ENCODE assay signal across 21 cellular contexts in genomic region chr12:13116971-13117370, GRCh38. TPM values are rescaled to one million over a fixed set of nuclear protein-coding genes. Genes with fewer than 3 reads are reported as not detected.
"Had no signal": no experiment of that assay in that cellular context is flagged by ENCODE, and none has a peak within 500 bp of the region (broad histone marks: within the 10 kb centered on the region; RNA-seq: fewer than 3 reads in every experiment).

No MANE protein-coding gene starts in this region.

- H3K9me3 Mint-ChIP-seq: activated CD4-positive, alpha-beta memory T cell treated with anti-CD3 and anti-CD28 coated beads for 36 hours; activated naive CD4-positive, alpha-beta T cell treated with anti-CD3 and anti-CD28 coated beads, Interleukin-2, amount 50 U/mL, for 24 hours; activated T-cell treated with anti-CD3 and anti-CD28 coated beads, Interleukin-2, amount 50 U/mL, for 4 hours had no signal

- H3K9me3 ChIP-seq: adrenal gland, colonic mucosa, upper lobe of right lung had no signal

- H3K4me3 Mint-ChIP-seq: activated CD4-positive, alpha-beta memory T cell treated with anti-CD3 and anti-CD28 coated beads for 36 hours; activated CD8-positive, alpha-beta memory T cell treated with anti-CD3 and anti-CD28 coated beads, Interleukin-2, amount 10 ng/mL, durations not matched to agents 7 days and 5 days; activated naive CD4-positive, alpha-beta T cell treated with anti-CD3 and anti-CD28 coated beads, Interleukin-2, amount 50 U/mL, for 24 hours; activated T-cell treated with anti-CD3 and anti-CD28 coated beads, Interleukin-2, amount 50 U/mL, for 4 hours; mesothelial cell of epicardium had no signal

- ATAC-seq: activated CD8-positive, alpha-beta memory T cell treated with anti-CD3 and anti-CD28 coated beads, Interleukin-2, amount 10 ng/mL, durations not matched to agents 7 days and 5 days; activated T-cell treated with anti-CD3 and anti-CD28 coated beads, Interleukin-2, amount 50 U/mL, for 4 hours; stimulated activated naive CD8-positive, alpha-beta T cell treated with anti-CD3 and anti-CD28 coated beads, Interleukin-15, Interleukin-2, amounts not matched to agents 100 U/mL and 50 U/mL, for 24 hours; upper lobe of right lung had no signal

- H3K27me3 Mint-ChIP-seq: activated naive CD4-positive, alpha-beta T cell treated with anti-CD3 and anti-CD28 coated beads, Interleukin-2, amount 50 U/mL, for 24 hours had no signal

- H3K4me1 Mint-ChIP-seq: activated naive CD4-positive, alpha-beta T cell treated with anti-CD3 and anti-CD28 coated beads, Interleukin-2, amount 50 U/mL, for 24 hours had no signal

- H3K36me3 Mint-ChIP-seq: activated CD4-positive, alpha-beta memory T cell treated with anti-CD3 and anti-CD28 coated beads for 36 hours; activated CD8-positive, alpha-beta memory T cell treated with anti-CD3 and anti-CD28 coated beads, Interleukin-2, amount 10 ng/mL, durations not matched to agents 7 days and 5 days; activated naive CD4-positive, alpha-beta T cell treated with anti-CD3 and anti-CD28 coated beads, Interleukin-2, amount 50 U/mL, for 24 hours; mesothelial cell of epicardium had no signal

- H3K27ac ChIP-seq: colonic mucosa, parathyroid adenoma, skin epidermis, upper lobe of right lung, VCaP had no signal

- DNase-seq: activated CD4-positive, alpha-beta memory T cell treated with anti-CD3 and anti-CD28 coated beads for 36 hours; activated CD8-positive, alpha-beta memory T cell treated with anti-CD3 and anti-CD28 coated beads, Interleukin-2, amount 10 ng/mL, durations not matched to agents 7 days and 5 days; activated effector memory CD4-positive, alpha-beta T cell treated with Interleukin-2 at 50 U/mL for 16 hours; activated T-cell treated with anti-CD3 and anti-CD28 coated beads, Interleukin-2, amount 50 U/mL, for 4 hours; adrenal gland; caudate nucleus; colonic mucosa; hypothalamus; stimulated activated CD4-positive, alpha-beta T cell treated with anti-CD3 and anti-CD28 coated beads, Interleukin-15, amount 100 ng/mL, for 24 hours; stimulated activated CD4-positive, alpha-beta T cell treated with anti-CD3 and anti-CD28 coated beads, Interleukin-4, amount 100 ng/mL, for 24 hours; stimulated activated naive CD8-positive, alpha-beta T cell treated with anti-CD3 and anti-CD28 coated beads, Interleukin-15, Interleukin-2, amounts not matched to agents 100 U/mL and 50 U/mL, for 24 hours; upper lobe of right lung had no signal

- H3K36me3 ChIP-seq: adrenal gland, colonic mucosa, upper lobe of right lung had no signal

- H3K27ac Mint-ChIP-seq: activated CD4-positive, alpha-beta memory T cell treated with anti-CD3 and anti-CD28 coated beads for 36 hours; activated CD8-positive, alpha-beta memory T cell treated with anti-CD3 and anti-CD28 coated beads, Interleukin-2, amount 10 ng/mL, durations not matched to agents 7 days and 5 days; activated naive CD4-positive, alpha-beta T cell treated with anti-CD3 and anti-CD28 coated beads, Interleukin-2, amount 50 U/mL, for 24 hours had no signal

- H3K4me1 ChIP-seq: adrenal gland, colonic mucosa, parathyroid adenoma, upper lobe of right lung had no signal

- H3K4me3 ChIP-seq: adrenal gland, colonic mucosa, skin epidermis, upper lobe of right lung had no signal

- H3K27me3 ChIP-seq: adrenal gland, colonic mucosa, upper lobe of right lung had no signal

RNA-seq across cellular contexts. Expression of gene GSG1, which starts 13.5 kb away (rescaled TPM):
- total RNA-seq: activated CD4-positive, alpha-beta memory T cell treated with anti-CD3 and anti-CD28 coated beads for 36 hours; activated CD8-positive, alpha-beta memory T cell treated with anti-CD3 and anti-CD28 coated beads, Interleukin-2, amount 10 ng/mL, durations not matched to agents 7 days and 5 days; activated T-cell treated with anti-CD3 and anti-CD28 coated beads, Interleukin-2, amount 50 U/mL, for 4 hours; adrenal gland; colonic mucosa; glomerular endothelial cell; kidney epithelial cell; lower leg skin; mesothelial cell of epicardium; T-helper 1 cell treated with Interleukin-12 subunit alpha and Interleukin-12 subunit beta and Interleukin-4 antibody, amounts not matched to agents 30 ng/mL and 1 ng/mL, for 36 hours; upper lobe of right lung had no signal
- polyA plus RNA-seq: adrenal gland had no signal
